Comparison of ENCODE assay signal across 22 cellular contexts in the genomic region with DNA sequence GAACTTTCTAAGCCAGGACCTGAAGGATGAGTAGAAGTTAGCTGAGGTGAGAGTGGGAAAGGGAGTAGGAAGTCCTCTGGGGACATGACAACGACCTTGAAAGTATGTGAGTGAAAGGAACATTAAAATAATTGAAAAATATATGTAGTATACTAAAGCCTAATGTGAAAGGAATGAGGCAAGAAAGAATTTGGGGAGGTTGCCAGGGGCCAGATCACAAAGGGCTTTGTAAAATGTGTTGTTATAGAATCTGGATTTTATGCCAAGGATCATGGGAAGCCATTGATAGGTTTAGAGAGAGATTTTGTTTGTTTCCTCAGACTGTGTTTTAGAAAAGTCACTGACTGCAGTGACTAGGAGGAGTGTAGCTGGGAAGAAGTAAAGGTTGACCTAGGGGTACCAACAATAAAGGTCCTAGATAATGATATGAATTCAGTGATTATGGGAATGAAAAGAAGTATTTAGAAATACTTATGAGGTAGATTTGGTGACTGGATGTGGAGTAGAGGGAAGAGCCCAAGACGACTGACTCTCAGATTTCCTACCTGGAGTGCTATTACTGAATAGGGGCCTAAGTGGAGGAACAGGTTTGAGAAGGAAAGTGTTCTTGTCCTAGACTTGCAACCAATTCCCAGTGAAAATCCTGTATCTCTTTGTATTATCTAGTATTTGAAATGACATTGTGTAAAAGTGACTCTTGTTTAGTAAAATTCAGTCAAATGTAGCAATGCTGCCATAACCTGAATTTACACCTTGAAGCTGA.
DNase-seq lines count a peak whose midpoint lies in the region; TF ChIP-seq lines count a peak whose summit lies in the region.
"Had no signal": no experiment of that assay in that cellular context is flagged by ENCODE, and none has a peak within 500 bp of the region (broad histone marks: within the 10 kb centered on the region; RNA-seq: fewer than 3 reads in every experiment).

No MANE protein-coding gene starts in this region.

- no peak overlapping the region for H3K4me3 ChIP-seq in cardiac fibroblast (replicated peaks in 1 of 2; ENCODE audit: low read depth in 2 of 2, low read length in 2 of 2)
- H3K4me3 ChIP-seq: gastrocnemius medialis, hepatocyte, K562 had no signal

- H3K36me3 Mint-ChIP-seq in mesothelial cell of epicardium, result peaks cover 8% of the 10 kb centered on the region
- H3K36me3 Mint-ChIP-seq: natural killer cell had no signal

- H3K4me3 Mint-ChIP-seq in mesothelial cell of epicardium, result no peak overlapping the region
- H3K4me3 Mint-ChIP-seq: activated CD4-positive, alpha-beta T cell treated with anti-CD3 and anti-CD28 coated beads, Interleukin-2, amount 10 ng/mL, durations not matched to agents 24 days and 14 days; activated naive CD4-positive, alpha-beta T cell treated with anti-CD3 and anti-CD28 coated beads for 36 hours; natural killer cell had no signal

- H3K4me1 Mint-ChIP-seq in mesothelial cell of epicardium, result peaks cover 25% of the 10 kb centered on the region
- H3K4me1 Mint-ChIP-seq: activated CD4-positive, alpha-beta T cell treated with anti-CD3 and anti-CD28 coated beads, Interleukin-2, amount 10 ng/mL, durations not matched to agents 24 days and 14 days; natural killer cell had no signal

- no peaks in the 10 kb centered on the region for H3K27me3 Mint-ChIP-seq in mesothelial cell of epicardium (ENCODE audit: low read depth)
- H3K27me3 Mint-ChIP-seq: activated CD4-positive, alpha-beta T cell treated with anti-CD3 and anti-CD28 coated beads, Interleukin-2, amount 10 ng/mL, durations not matched to agents 24 days and 14 days had no signal

- H3K9me3 Mint-ChIP-seq in mesothelial cell of epicardium, result peaks cover 6% of the 10 kb centered on the region
- H3K9me3 Mint-ChIP-seq: activated CD4-positive, alpha-beta T cell treated with anti-CD3 and anti-CD28 coated beads, Interleukin-2, amount 10 ng/mL, durations not matched to agents 24 days and 14 days; activated naive CD4-positive, alpha-beta T cell treated with anti-CD3 and anti-CD28 coated beads for 36 hours; natural killer cell had no signal

- peak overlapping the region; percentile 4 for H3K27ac Mint-ChIP-seq in mesothelial cell of epicardium
- H3K27ac Mint-ChIP-seq: activated CD4-positive, alpha-beta T cell treated with anti-CD3 and anti-CD28 coated beads, Interleukin-2, amount 10 ng/mL, durations not matched to agents 24 days and 14 days; activated naive CD4-positive, alpha-beta T cell treated with anti-CD3 and anti-CD28 coated beads for 36 hours; natural killer cell had no signal

- DNase-seq in DMS79 (lab: John Stamatoyannopoulos, UW) (peak; percentile 8), NCI-H2029 (lab: John Stamatoyannopoulos, UW) (peak; percentile 4), cardiac fibroblast (ENCODE audit: low read depth in 2 of 2) (peak; percentile 7 to 11), mesothelial cell of epicardium (ENCODE audit: low spot score in 2 of 2, unreplicated experiment in 2 of 2) (no peak), NCI-H345 (lab: John Stamatoyannopoulos, UW) (no peak), amygdala (lab: John Stamatoyannopoulos, UW) (no peak)
- no peak for DNase-seq in activated CD8-positive, alpha-beta memory T cell treated with anti-CD3 and anti-CD28 coated beads, Interleukin-2, amount 50 U/mL, for 48 hours
- DNase-seq: activated CD4-positive, alpha-beta T cell treated with anti-CD3 and anti-CD28 coated beads, Interleukin-2, amount 10 ng/mL, durations not matched to agents 24 days and 14 days; activated naive CD4-positive, alpha-beta T cell treated with anti-CD3 and anti-CD28 coated beads for 36 hours; amniotic stem cell; cerebellar nuclear complex; gastrocnemius medialis; midbrain; MM.1S; natural killer cell; NCI-H1436 treated with DMSO at 0.1 percent for 48 hours; NCI-H2171 treated with DMSO at 0.1 percent for 48 hours; small intestine; stimulated activated CD4-positive, alpha-beta T cell treated with anti-CD3 and anti-CD28 coated beads, Interleukin-1b, Interleukin-23, amount 100 ng/mL, for 48 hours; T-helper 2 cell had no signal

- no peak for TF ChIP-seq CTCF in cardiac fibroblast (IDR thresholded peaks at IDR 0.05; ENCODE audit: low read depth, low read length)
- no peak for TF ChIP-seq CTCF in mesothelial cell of epicardium (IDR thresholded peaks at IDR 0.05; ENCODE audit: unreplicated experiment)

Comparison
In these comparisons a context has a peak if more than half of its experiments do, and no peak if none do; other contexts are left out.
1. DNase-seq: peak in DMS79 (single experiment), NCI-H2029 (single experiment) and cardiac fibroblast (2 of 2); none in mesothelial cell of epicardium (0 of 2), NCI-H345 (single experiment), activated CD8-positive, alpha-beta memory T cell treated with anti-CD3 and anti-CD28 coated beads, Interleukin-2, amount 50 U/mL, for 48 hours (single experiment) and amygdala (0 of 56).